In genomic region chr13:111165189-111165588, GRCh38 we compare ENCODE assay signal across 13 cellular contexts. TPM values are rescaled to one million over a fixed set of nuclear protein-coding genes. Genes with fewer than 3 reads are reported as not detected.
DNase-seq lines count a peak whose midpoint lies in the region; ATAC-seq, FAIRE-seq and TF ChIP-seq lines count a peak whose summit lies in the region.
"Had no signal": no experiment of that assay in that cellular context is flagged by ENCODE, and none has a peak within 500 bp of the region (broad histone marks: within the 10 kb centered on the region; RNA-seq: fewer than 3 reads in every experiment).

No MANE protein-coding gene starts in this region.

- ATAC-seq in GM19023 (IDR thresholded peaks at IDR 0.05; ENCODE audit: unreplicated experiment): peak; percentile 32
- peak; percentile 19 for ATAC-seq in GM21786 (IDR thresholded peaks at IDR 0.05; ENCODE audit: unreplicated experiment)
- peak; percentile 32 for ATAC-seq in HG03280 (IDR thresholded peaks at IDR 0.05; ENCODE audit: unreplicated experiment)
- ATAC-seq in psoas muscle: peak; percentile 95 to 98 (median 96)
- no peak for ATAC-seq in heart left ventricle
- ATAC-seq: pancreas had no signal

- peak; percentile 66 to 89 for DNase-seq in psoas muscle
- no peak for DNase-seq in mesenteric fat pad (ENCODE audit: low spot score)
- DNase-seq in urothelium cell line (ENCODE audit: low spot score): no peak
- no peak for DNase-seq in NCI-H2107 treated with DMSO at 0.1 percent for 48 hours (lab: John Stamatoyannopoulos, UW; ENCODE audit: unreplicated experiment)
- no peak for DNase-seq in heart left ventricle
- DNase-seq: CD4-positive, CD25-positive, alpha-beta regulatory T cell; central memory CD4-positive, alpha-beta T cell; pancreas; T-helper 2 cell had no signal

- H3K4me1 ChIP-seq in psoas muscle (peaks cover 68% of the 10 kb centered on the region), heart left ventricle (peaks cover 0 to 47% (median 7%) of the 10 kb centered on the region in 12 donors)

- H3K36me3 ChIP-seq in psoas muscle (ENCODE audit: insufficient read depth in 1 of 2, low read depth in 1 of 2): no peaks in the 10 kb centered on the region
- peaks cover 0 to 30% (median 4%) of the 10 kb centered on the region in 9 donors for H3K36me3 ChIP-seq in heart left ventricle
- H3K36me3 ChIP-seq: pancreas had no signal

- FAIRE-seq in urothelium cell line (lab: Jason Lieb, UNC): no peak
- FAIRE-seq: pancreas had no signal

- TF ChIP-seq CTCF in psoas muscle (IDR thresholded peaks at IDR 0.05) (no peak), heart left ventricle (IDR thresholded peaks at IDR 0.05) (no peak)

- H3K4me3 ChIP-seq in psoas muscle (no peak overlapping the region), heart left ventricle (no peak overlapping the region)
- H3K4me3 ChIP-seq: pancreas had no signal

- H3K27me3 ChIP-seq in psoas muscle (ENCODE audit: insufficient read depth in 3 of 3, low read length in 2 of 3) (no peaks in the 10 kb centered on the region), heart left ventricle (no peaks in the 10 kb centered on the region)
- H3K27me3 ChIP-seq: pancreas had no signal

- H3K27ac ChIP-seq in psoas muscle (peak overlapping the region; percentile 86), heart left ventricle (no peak overlapping the region)
- H3K27ac ChIP-seq: HL-60, pancreas had no signal

- no peak for TF ChIP-seq POLR2A in heart left ventricle (IDR thresholded peaks at IDR 0.05)

- WGBS in psoas muscle, 3 donors: 38 to 45% (median 42%) methylated on average over 6 of the region's 6 CpGs
- WGBS in heart left ventricle, 4 donors: 94 to 95% (median 94%) methylated on average over 6 of the region's 6 CpGs

- no peaks in the 10 kb centered on the region for H3K9me3 ChIP-seq in psoas muscle
- no peaks in the 10 kb centered on the region for H3K9me3 ChIP-seq in heart left ventricle
- H3K9me3 ChIP-seq: pancreas had no signal

- intact Hi-C loops in psoas muscle (cut with DNase I) (loop anchor here in 1 of 2 donors (5.0 kb wide), 1 partner anchor 47 kb away; no protein-coding TSS in a partner anchor), heart left ventricle (cut with DNase I) (no loop called here)

RNA-seq across cellular contexts. Expression of gene ARHGEF7, which starts 50.1 kb away (rescaled TPM):
- total RNA-seq in psoas muscle (10 to 100 TPM; 44.1 to 53.6 (median 52.7) TPM), mesenteric fat pad (95.6 TPM), heart left ventricle (10 to 100 TPM; 34.3 to 60.9 (median 38.8) TPM)
- polyA plus RNA-seq in psoas muscle (10 to 100 TPM; 21.6 to 46.8 (median 22.3) TPM), heart left ventricle (10 to 100 TPM; 16.6 to 31.1 TPM)

Comparison
In these comparisons a context has a peak if more than half of its experiments do, and no peak if none do; other contexts are left out.
1. ATAC-seq: peak in GM19023 (single experiment), GM21786 (single experiment), HG03280 (single experiment) and psoas muscle (4 of 4); none in heart left ventricle (0 of 4).
2. DNase-seq: peak in psoas muscle (2 of 2); none in mesenteric fat pad (single experiment), urothelium cell line (single experiment), NCI-H2107 treated with DMSO at 0.1 percent for 48 hours (single experiment) and heart left ventricle (0 of 5).